Comparison of ENCODE assay signal across 15 cellular contexts in the genomic region with DNA sequence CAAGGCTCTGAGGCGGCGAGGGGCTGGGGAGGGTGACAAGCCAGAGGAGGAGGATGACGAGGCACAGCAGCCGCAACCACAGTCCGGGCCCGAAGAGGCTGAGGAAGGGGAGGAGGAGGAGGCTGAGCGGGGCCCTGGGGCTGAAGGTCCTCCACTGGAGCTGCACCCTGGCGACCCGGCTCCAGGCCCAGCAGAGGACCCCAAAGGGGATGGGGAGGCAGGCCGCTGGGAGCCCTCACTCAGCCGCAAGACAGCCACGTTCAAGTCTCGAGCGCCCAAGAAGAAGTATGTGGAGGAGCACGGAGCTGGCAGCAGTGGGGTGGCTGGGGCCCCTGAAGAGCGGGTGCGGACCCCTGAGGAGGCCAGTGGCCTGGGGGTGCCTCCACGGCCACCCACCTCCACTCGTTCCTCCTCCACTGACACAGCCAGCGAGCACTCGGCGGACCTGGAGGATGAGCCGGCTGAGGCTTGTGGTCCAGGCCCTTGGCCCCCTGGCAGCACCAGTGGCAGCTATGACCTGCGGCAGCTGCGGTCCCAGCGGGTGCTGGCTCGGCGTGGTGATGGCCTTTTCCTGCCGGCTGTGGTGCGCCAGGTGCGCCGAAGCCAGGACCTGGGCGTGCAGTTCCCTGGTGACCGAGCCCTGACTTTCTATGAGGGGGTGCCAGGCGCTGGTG. TPM values are rescaled to one million over a fixed set of nuclear protein-coding genes. Genes with fewer than 3 reads are reported as not detected.
A peak's percentile ranks its signal among the peaks of the same experiment; 100 is the strongest.
DNase-seq lines count a peak whose midpoint lies in the region; ATAC-seq, FAIRE-seq and TF ChIP-seq lines count a peak whose summit lies in the region.
"Had no signal": no experiment of that assay in that cellular context is flagged by ENCODE, and none has a peak within 500 bp of the region (broad histone marks: within the 10 kb centered on the region; RNA-seq: fewer than 3 reads in every experiment).

No MANE protein-coding gene starts in this region.

- no peak overlapping the region for H3K4me3 Mint-ChIP-seq in stimulated activated naive CD8-positive, alpha-beta T cell treated with anti-CD3 and anti-CD28 coated beads, Interleukin-15, Interleukin-2, amounts not matched to agents 100 ng/mL and 50 ng/mL, for 24 hours
- H3K4me3 Mint-ChIP-seq in stimulated activated naive CD8-positive, alpha-beta T cell treated with anti-CD3 and anti-CD28 coated beads, Interleukin-15, amount 100 ng/mL, for 72 hours: peak overlapping the region in 1 of 2 donors; percentile 92
- no peak overlapping the region for H3K4me3 Mint-ChIP-seq in astrocyte (ENCODE audit: unreplicated experiment)

- no peak overlapping the region for H3K4me2 ChIP-seq in astrocyte (ENCODE audit: low read length)

- peak overlapping the region; percentile 95 for H3K9ac ChIP-seq in astrocyte (ENCODE audit: low read length)

- peaks cover 23% of the 10 kb centered on the region for H3K36me3 Mint-ChIP-seq in stimulated activated naive CD8-positive, alpha-beta T cell treated with anti-CD3 and anti-CD28 coated beads, Interleukin-15, Interleukin-2, amounts not matched to agents 100 ng/mL and 50 ng/mL, for 24 hours (ENCODE audit: low read depth)
- H3K36me3 Mint-ChIP-seq in astrocyte (ENCODE audit: low read depth, unreplicated experiment): peaks cover 14% of the 10 kb centered on the region

- H3K4me1 Mint-ChIP-seq in stimulated activated naive CD8-positive, alpha-beta T cell treated with anti-CD3 and anti-CD28 coated beads, Interleukin-15, Interleukin-2, amounts not matched to agents 100 ng/mL and 50 ng/mL, for 24 hours (ENCODE audit: low read depth): peaks cover 47% of the 10 kb centered on the region
- H3K4me1 Mint-ChIP-seq in stimulated activated naive CD8-positive, alpha-beta T cell treated with anti-CD3 and anti-CD28 coated beads, Interleukin-15, amount 100 ng/mL, for 72 hours: peaks cover 56% of the 10 kb centered on the region
- H3K4me1 Mint-ChIP-seq in astrocyte (ENCODE audit: low read depth, unreplicated experiment): peaks cover 32% of the 10 kb centered on the region

- H3K4me3 ChIP-seq in astrocyte (ENCODE audit: insufficient read depth, low read depth, low read length) (no peak overlapping the region), neutrophil (ENCODE audit: low read depth in 1 of 2, low read length in 1 of 2) (no peak overlapping the region)
- H3K4me3 ChIP-seq: SJSA1 had no signal

- peaks cover 29% of the 10 kb centered on the region for H4K20me1 ChIP-seq in astrocyte (ENCODE audit: insufficient read depth, low read length)

- TF ChIP-seq CTCF in astrocyte (IDR thresholded peaks at IDR 0.05; ENCODE audit: insufficient read depth, low read depth, low read length) (no peak), neutrophil (IDR thresholded peaks at IDR 0.05) (no peak)

- FAIRE-seq in astrocyte (lab: Jason Lieb, UNC): no peak
- FAIRE-seq: TTC549 had no signal

- no peaks in the 10 kb centered on the region for H3K9me3 Mint-ChIP-seq in stimulated activated naive CD8-positive, alpha-beta T cell treated with anti-CD3 and anti-CD28 coated beads, Interleukin-15, Interleukin-2, amounts not matched to agents 100 ng/mL and 50 ng/mL, for 24 hours
- no peaks in the 10 kb centered on the region for H3K9me3 Mint-ChIP-seq in stimulated activated naive CD8-positive, alpha-beta T cell treated with anti-CD3 and anti-CD28 coated beads, Interleukin-15, amount 100 ng/mL, for 72 hours
- H3K9me3 Mint-ChIP-seq in astrocyte (ENCODE audit: unreplicated experiment): no peaks in the 10 kb centered on the region

- ATAC-seq in stimulated activated naive CD8-positive, alpha-beta T cell treated with anti-CD3 and anti-CD28 coated beads, Interleukin-15, amount 100 ng/mL, for 72 hours: no peak
- ATAC-seq in GM21447 (IDR thresholded peaks at IDR 0.05; ENCODE audit: unreplicated experiment): no peak

- peaks cover 77% of the 10 kb centered on the region for H3K79me2 ChIP-seq in astrocyte (ENCODE audit: insufficient read depth, low read length)

- peaks cover 6% of the 10 kb centered on the region for H3K36me3 ChIP-seq in astrocyte (ENCODE audit: insufficient read depth, low read length)
- peaks cover 50% of the 10 kb centered on the region for H3K36me3 ChIP-seq in neutrophil

- H3K27ac ChIP-seq in astrocyte (ENCODE audit: low read depth, low read length) (no peak overlapping the region), neutrophil (peak overlapping the region; percentile 99)
- H3K27ac ChIP-seq: SJSA1 had no signal

- H2AFZ ChIP-seq in astrocyte (ENCODE audit: low read depth, low read length): no peak overlapping the region

- H3K4me1 ChIP-seq in astrocyte (ENCODE audit: insufficient read depth, low read length) (peaks cover 35% of the 10 kb centered on the region), neutrophil (ENCODE audit: control insufficient read depth in 1 of 2, insufficient read depth in 1 of 2, low read depth in 1 of 2, low read length in 1 of 2) (peaks cover 32 to 47% of the 10 kb centered on the region in 2 experiments)

- no peak for DNase-seq in stimulated activated naive CD8-positive, alpha-beta T cell treated with anti-CD3 and anti-CD28 coated beads, Interleukin-15, amount 100 ng/mL, for 72 hours
- DNase-seq in astrocyte (ENCODE audit: low read depth) (no peak), germinal center (ENCODE audit: low spot score) (no peak), NCI-H510A treated with DMSO at 0.1 percent for 48 hours (lab: John Stamatoyannopoulos, UW) (no peak), DMS79 (lab: John Stamatoyannopoulos, UW) (no peak)
- DNase-seq: C1 segment of cervical spinal cord; MV-4-11; nucleus accumbens; stimulated activated CD4-positive, alpha-beta T cell treated with anti-CD3 and anti-CD28 coated beads, Interleukin-15, amount 100 ng/mL, for 24 hours; trophoblast cell had no signal

- H3K27me3 ChIP-seq in astrocyte (ENCODE audit: insufficient read depth, low read length) (no peaks in the 10 kb centered on the region), neutrophil (no peaks in the 10 kb centered on the region)
- H3K27me3 ChIP-seq: SJSA1 had no signal

- no peaks in the 10 kb centered on the region for H3K9me3 ChIP-seq in astrocyte (ENCODE audit: insufficient read depth, low read depth, low read length)
- H3K9me3 ChIP-seq in neutrophil: no peaks in the 10 kb centered on the region
- H3K9me3 ChIP-seq: SJSA1 had no signal

- no peaks in the 10 kb centered on the region for H3K27me3 Mint-ChIP-seq in stimulated activated naive CD8-positive, alpha-beta T cell treated with anti-CD3 and anti-CD28 coated beads, Interleukin-15, Interleukin-2, amounts not matched to agents 100 ng/mL and 50 ng/mL, for 24 hours
- H3K27me3 Mint-ChIP-seq in stimulated activated naive CD8-positive, alpha-beta T cell treated with anti-CD3 and anti-CD28 coated beads, Interleukin-15, amount 100 ng/mL, for 72 hours: no peaks in the 10 kb centered on the region
- no peaks in the 10 kb centered on the region for H3K27me3 Mint-ChIP-seq in astrocyte (ENCODE audit: low read depth, unreplicated experiment)

- H3K27ac Mint-ChIP-seq in stimulated activated naive CD8-positive, alpha-beta T cell treated with anti-CD3 and anti-CD28 coated beads, Interleukin-15, Interleukin-2, amounts not matched to agents 100 ng/mL and 50 ng/mL, for 24 hours: peak overlapping the region; percentile 97
- H3K27ac Mint-ChIP-seq in stimulated activated naive CD8-positive, alpha-beta T cell treated with anti-CD3 and anti-CD28 coated beads, Interleukin-15, amount 100 ng/mL, for 72 hours: peak overlapping the region in 1 of 2 donors; percentile 86
- peak overlapping the region; percentile 20 for H3K27ac Mint-ChIP-seq in astrocyte (ENCODE audit: unreplicated experiment)

RNA-seq across cellular contexts. Expression of a gene that starts 2.9 kb away (rescaled TPM):
- 73.4 and 78.5 TPM in 2 replicates for total RNA-seq in astrocyte

RNA-seq across cellular contexts. Expression of a gene that starts 17.1 kb away (rescaled TPM):
- 108 TPM in 2 replicates for total RNA-seq in astrocyte

RNA-seq across cellular contexts. Expression of a gene that starts 29.6 kb away (rescaled TPM):
- total RNA-seq in astrocyte: 49.5 and 50.3 TPM in 2 replicates

RNA-seq across cellular contexts. Expression of a gene that starts 29.9 kb away (rescaled TPM):
- 1.3 and 1.4 TPM in 2 replicates for total RNA-seq in astrocyte

RNA-seq across cellular contexts. Expression of a gene that starts 30.4 kb away (rescaled TPM):
- 44.1 and 51.8 TPM in 2 replicates for total RNA-seq in astrocyte
